Comparison of ENCODE assay signal across 8 cellular contexts in the genomic region with DNA sequence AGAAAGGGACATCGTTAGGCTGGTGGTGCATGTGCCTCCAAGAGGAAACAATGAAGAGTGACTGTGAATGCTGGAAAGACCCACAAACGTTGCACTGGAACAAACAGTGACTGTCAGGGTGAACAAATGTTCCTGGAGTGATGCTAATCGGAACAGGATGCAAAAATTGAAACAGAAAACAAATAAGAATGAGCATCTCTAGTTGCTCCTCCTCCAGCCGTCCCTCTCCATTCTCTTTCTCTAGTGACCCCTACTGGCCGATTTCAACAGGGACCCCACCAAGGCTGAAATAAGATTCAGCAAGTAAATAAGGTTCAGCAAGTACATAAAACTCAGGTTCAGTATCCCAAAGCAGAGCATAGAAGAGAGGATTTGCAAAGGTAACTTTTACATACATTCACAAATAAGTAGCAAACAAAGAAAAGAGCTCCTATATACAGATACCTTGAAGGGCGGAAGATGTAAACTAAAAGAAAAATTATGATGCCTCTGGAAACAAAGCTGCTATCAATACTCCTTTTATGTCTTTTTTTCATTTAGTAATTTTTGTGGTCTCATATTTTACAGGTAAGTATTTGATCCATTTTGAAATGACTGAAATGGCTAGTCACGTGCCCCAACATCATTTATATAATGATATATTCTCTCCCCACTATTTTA.
DNase-seq lines count a peak whose midpoint lies in the region; ATAC-seq and TF ChIP-seq lines count a peak whose summit lies in the region.

No MANE protein-coding gene starts in this region.

- peaks cover 0 to 2% (median 0%) of the 10 kb centered on the region in 3 donors for H3K27me3 Mint-ChIP-seq in CD14-positive monocyte (ENCODE audit: low read depth in 3 of 3)

- no peaks in the 10 kb centered on the region for H3K4me1 ChIP-seq in body of pancreas
- peaks cover 0 to 2% of the 10 kb centered on the region in 2 donors for H3K4me1 ChIP-seq in lung (ENCODE audit: control insufficient read depth in 2 of 2, insufficient read depth in 2 of 2, low read length in 2 of 2)

- no peak overlapping the region for H3K27ac Mint-ChIP-seq in CD14-positive monocyte

- H3K36me3 Mint-ChIP-seq in CD14-positive monocyte, result no peaks in the 10 kb centered on the region

- intact Hi-C loops in CD14-positive monocyte (cut with micrococcal nuclease) (no loop called here), body of pancreas (cut with DNase I) (no loop called here)

- H3K9me3 Mint-ChIP-seq in CD14-positive monocyte, result peaks cover 0 to 2% (median 0%) of the 10 kb centered on the region in 7 donors

- no peak for TF ChIP-seq POLR2A in body of pancreas (IDR thresholded peaks at IDR 0.05)

- DNase-seq in CD14-positive monocyte (ENCODE audit: low spot score) (no peak), NCI-H226 (peak; percentile 13), body of pancreas (peak in 3 of 4 donors; percentile 21 to 38 (median 38)), lung (ENCODE audit: low spot score) (peak; percentile 47), DMS153 (lab: John Stamatoyannopoulos, UW) (no peak), NCI-H146 treated with DMSO at 0.1 percent for 48 hours (lab: John Stamatoyannopoulos, UW; ENCODE audit: unreplicated experiment) (no peak)

- H3K27me3 ChIP-seq in body of pancreas (no peaks in the 10 kb centered on the region), lung (ENCODE audit: control insufficient read depth, insufficient read depth) (no peaks in the 10 kb centered on the region)

- ATAC-seq in GM18867 (IDR thresholded peaks at IDR 0.05; ENCODE audit: unreplicated experiment) (peak; percentile 90), body of pancreas (peak; percentile 55), lung (ENCODE audit: insufficient read depth, low FRiP score) (no peak), GM18502 (IDR thresholded peaks at IDR 0.05; ENCODE audit: poor library complexity, unreplicated experiment) (no peak)

- H3K4me3 Mint-ChIP-seq in CD14-positive monocyte, result no peak overlapping the region

- TF ChIP-seq CTCF in CD14-positive monocyte (IDR thresholded peaks at IDR 0.05) (peak; percentile 53), body of pancreas (IDR thresholded peaks at IDR 0.05) (peak in 6 of 7 experiments; percentile 38 to 51 (median 43)), lung (IDR thresholded peaks at IDR 0.05; ENCODE audit: control extremely low read depth, extremely low read depth) (peak; percentile 33)

- H3K36me3 ChIP-seq in body of pancreas (replicated peaks in 1 of 2; ENCODE audit: insufficient read depth in 1 of 2, low read depth in 2 of 2), result no peaks in the 10 kb centered on the region
- no peaks in the 10 kb centered on the region for H3K36me3 ChIP-seq in lung (ENCODE audit: control insufficient read depth in 2 of 2, insufficient read depth in 2 of 2, low read length in 2 of 2)

- no peak overlapping the region for H3K4me3 ChIP-seq in body of pancreas
- no peak overlapping the region for H3K4me3 ChIP-seq in lung

- H3K9me3 ChIP-seq in body of pancreas, result no peaks in the 10 kb centered on the region
- H3K9me3 ChIP-seq in lung (ENCODE audit: control insufficient read depth in 2 of 2, insufficient read depth in 1 of 2, low read length in 1 of 2), result no peaks in the 10 kb centered on the region

- WGBS in body of pancreas, 2 donors, result 43 to 46% methylated on average over 7 of the region's 7 CpGs
- WGBS in lung, 2 donors, result 48 to 50% methylated on average over 7 of the region's 7 CpGs

- H3K27ac ChIP-seq in body of pancreas (no peak overlapping the region), lung (ENCODE audit: low read depth in 1 of 2, low read length in 1 of 2) (no peak overlapping the region)

- H3K4me1 Mint-ChIP-seq in CD14-positive monocyte, result peaks cover 2% of the 10 kb centered on the region

Comparison
In these comparisons a context has a peak if more than half of its experiments do, and no peak if none do; other contexts are left out.
1. DNase-seq: peak in NCI-H226 (single experiment), body of pancreas (3 of 4) and lung (single experiment); none in CD14-positive monocyte (single experiment), DMS153 (single experiment) and NCI-H146 treated with DMSO at 0.1 percent for 48 hours (single experiment).
2. ATAC-seq: peak in GM18867 (single experiment) and body of pancreas (single experiment); none in lung (single experiment) and GM18502 (single experiment).
3. Peak in every context shown above with its lines, with median percentiles within 50 percentile points of each other: CTCF ChIP-seq.